ENCODE assay signal across 8 cellular contexts in the genomic region with DNA sequence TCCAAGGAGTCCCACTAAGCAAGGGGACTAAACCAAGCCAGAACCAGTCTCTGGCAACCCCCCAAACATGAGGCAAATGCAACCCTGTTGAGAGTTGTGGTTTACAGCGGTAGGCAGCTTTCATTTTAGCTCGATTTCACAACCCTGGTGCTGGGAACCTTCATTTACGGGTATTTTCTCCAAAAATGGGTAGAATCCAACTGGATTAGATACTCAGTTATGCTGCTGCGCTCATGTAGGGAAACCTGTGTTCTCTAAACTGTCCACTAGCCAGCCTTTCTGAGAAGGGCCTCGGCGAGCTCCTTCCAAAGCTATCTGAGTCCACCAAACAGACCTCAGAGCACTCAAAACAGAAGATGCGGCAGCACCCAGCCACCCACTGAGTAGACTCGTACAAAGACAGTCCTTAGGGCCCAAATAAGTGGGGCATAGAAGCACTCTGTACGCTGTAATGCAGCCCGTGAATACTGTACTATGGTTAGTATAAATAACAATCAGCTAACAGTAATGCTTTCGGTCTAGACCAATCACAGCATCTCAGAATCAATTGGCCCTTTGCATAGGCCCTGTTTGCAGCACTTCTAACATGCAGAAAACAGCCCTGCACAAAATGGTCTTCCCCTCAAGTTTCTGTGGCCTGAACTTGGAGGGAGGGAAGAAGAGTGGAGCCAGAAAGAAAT.
A peak's percentile ranks its signal among the peaks of the same experiment; 100 is the strongest.
DNase-seq lines count a peak whose midpoint lies in the region; ATAC-seq and TF ChIP-seq lines count a peak whose summit lies in the region.

No MANE protein-coding gene starts in this region.

- BruUV-seq in Caco-2 (replicated peaks; lab: Mats Ljungman, UMichigan): no TSS peak

- no peaks in the 10 kb centered on the region for H3K9me3 ChIP-seq in muscle layer of duodenum (ENCODE audit: control insufficient read depth in 1 of 2, low read length in 2 of 2)
- no peaks in the 10 kb centered on the region for H3K9me3 ChIP-seq in Caco-2

- DNase-seq in AG08395 (ENCODE audit: low spot score): peak; percentile 64
- no peak for DNase-seq in Caco-2
- DNase-seq in mesendoderm: no peak
- no peak for DNase-seq in DMS 273 treated with DMSO at 0.1 percent for 48 hours (lab: John Stamatoyannopoulos, UW)

- no peak overlapping the region for H4K8ac ChIP-seq in mesendoderm (ENCODE audit: low read depth, low read length)

- no peak overlapping the region for H2BK120ac ChIP-seq in mesendoderm (ENCODE audit: low read depth, low read length)

- H3K4me2 ChIP-seq in mesendoderm (ENCODE audit: low read length): no peak overlapping the region

- ATAC-seq in GM19351 (IDR thresholded peaks at IDR 0.05; ENCODE audit: unreplicated experiment) (peak; percentile 64), HG03457 (IDR thresholded peaks at IDR 0.05; ENCODE audit: unreplicated experiment) (peak; percentile 27)

- CTCF ChIA-PET in Caco-2 (lab: Charles Lee): no interaction called here

- H3K9me3 Mint-ChIP-seq in activated naive CD4-positive, alpha-beta T cell treated with anti-CD3 and anti-CD28 coated beads, Interleukin-2, amount 50 U/mL, for 24 hours: peaks cover 3% of the 10 kb centered on the region
- no peaks in the 10 kb centered on the region for H3K9me3 Mint-ChIP-seq in Caco-2 (ENCODE audit: unreplicated experiment)

- no peak overlapping the region for H3K56ac ChIP-seq in mesendoderm (ENCODE audit: low read length)

- no peak overlapping the region for H3K23ac ChIP-seq in mesendoderm (ENCODE audit: low read length)

- H3K27ac ChIP-seq in muscle layer of duodenum (ENCODE audit: low read length) (peak overlapping the region; percentile 47), mesendoderm (ENCODE audit: low read depth, low read length) (no peak overlapping the region)

- H3K27me3 Mint-ChIP-seq in activated naive CD4-positive, alpha-beta T cell treated with anti-CD3 and anti-CD28 coated beads, Interleukin-2, amount 50 U/mL, for 24 hours: no peaks in the 10 kb centered on the region
- peaks cover 9% of the 10 kb centered on the region for H3K27me3 Mint-ChIP-seq in Caco-2 (ENCODE audit: insufficient read depth, unreplicated experiment)

- H3K27ac Mint-ChIP-seq in activated naive CD4-positive, alpha-beta T cell treated with anti-CD3 and anti-CD28 coated beads, Interleukin-2, amount 50 U/mL, for 24 hours: peak overlapping the region; percentile 99
- H3K27ac Mint-ChIP-seq in Caco-2 (ENCODE audit: unreplicated experiment): no peak overlapping the region

- POLR2A ChIA-PET in Caco-2 (lab: Charles Lee): no interaction called here

- peaks cover 0 to 28% of the 10 kb centered on the region in 2 donors for H3K4me1 ChIP-seq in muscle layer of duodenum (ENCODE audit: control insufficient read depth in 1 of 2, insufficient read depth in 2 of 2, low read length in 2 of 2)
- H3K4me1 ChIP-seq in Caco-2: no peaks in the 10 kb centered on the region
- H3K4me1 ChIP-seq in mesendoderm (ENCODE audit: control insufficient read depth, low read depth, low read length): no peaks in the 10 kb centered on the region

- no peak overlapping the region for H2BK5ac ChIP-seq in mesendoderm (ENCODE audit: low read length)

- no peak overlapping the region for H3K9ac ChIP-seq in mesendoderm (ENCODE audit: low read length)

- H4K5ac ChIP-seq in mesendoderm (ENCODE audit: low read length): no peak overlapping the region

- peaks cover 99% of the 10 kb centered on the region for H3K4me1 Mint-ChIP-seq in activated naive CD4-positive, alpha-beta T cell treated with anti-CD3 and anti-CD28 coated beads, Interleukin-2, amount 50 U/mL, for 24 hours
- H3K4me1 Mint-ChIP-seq in Caco-2 (ENCODE audit: low read depth, unreplicated experiment): no peaks in the 10 kb centered on the region

- no peaks in the 10 kb centered on the region for H3K79me2 ChIP-seq in mesendoderm (ENCODE audit: control insufficient read depth, insufficient read depth, low read length)

- no peak overlapping the region for H3K18ac ChIP-seq in mesendoderm (ENCODE audit: low read length)

- H3K4me3 ChIP-seq in muscle layer of duodenum (ENCODE audit: low read depth in 1 of 2, low read length in 2 of 2): no peak overlapping the region
- no peak overlapping the region for H3K4me3 ChIP-seq in Caco-2 (ENCODE audit: low read depth, low read length)
- no peak overlapping the region for H3K4me3 ChIP-seq in mesendoderm (ENCODE audit: low read length)

- H3K4ac ChIP-seq in mesendoderm (ENCODE audit: low read depth, low read length): no peak overlapping the region

- H3K79me1 ChIP-seq in mesendoderm (ENCODE audit: low read length): no peaks in the 10 kb centered on the region

- WGBS in mesendoderm (ENCODE audit: extremely low coverage, insufficient coverage, low lambda C conversion rate): no CpG with 5 or more reads among the region's 11 CpGs

- intact Hi-C loops in Caco-2 (cut with micrococcal nuclease; ENCODE audit: unreplicated experiment): no loop called here

- H3K36me3 ChIP-seq in muscle layer of duodenum (ENCODE audit: control insufficient read depth in 1 of 2, insufficient read depth in 2 of 2, low read length in 2 of 2) (peaks cover 39 to 55% of the 10 kb centered on the region in 2 donors), Caco-2 (ENCODE audit: control insufficient read depth, insufficient read depth, low read length) (no peaks in the 10 kb centered on the region), mesendoderm (ENCODE audit: control insufficient read depth, insufficient read depth, low read length) (no peaks in the 10 kb centered on the region)

- TF ChIP-seq CTCF in Caco-2 (IDR thresholded peaks at IDR 0.05; ENCODE audit: insufficient read depth in 1 of 2, low read depth in 1 of 2, low read length in 1 of 2, severe bottlenecking in 1 of 2, unreplicated experiment in 1 of 2): no peak

- no peak overlapping the region for H2BK15ac ChIP-seq in mesendoderm (replicated peaks; ENCODE audit: low read depth)

- no peak overlapping the region for H2AK5ac ChIP-seq in mesendoderm (ENCODE audit: low read length)

- H3K36me3 Mint-ChIP-seq in activated naive CD4-positive, alpha-beta T cell treated with anti-CD3 and anti-CD28 coated beads, Interleukin-2, amount 50 U/mL, for 24 hours: peaks cover 64% of the 10 kb centered on the region
- H3K36me3 Mint-ChIP-seq in Caco-2 (ENCODE audit: insufficient read depth, unreplicated experiment): no peaks in the 10 kb centered on the region

- H3K4me3 Mint-ChIP-seq in activated naive CD4-positive, alpha-beta T cell treated with anti-CD3 and anti-CD28 coated beads, Interleukin-2, amount 50 U/mL, for 24 hours: peak overlapping the region; percentile 86
- no peak overlapping the region for H3K4me3 Mint-ChIP-seq in Caco-2 (ENCODE audit: unreplicated experiment)

- H3K27me3 ChIP-seq in muscle layer of duodenum (ENCODE audit: low read depth, low read length) (no peaks in the 10 kb centered on the region), Caco-2 (replicated peaks; ENCODE audit: control insufficient read depth, insufficient read depth, low read length) (no peaks in the 10 kb centered on the region), mesendoderm (ENCODE audit: insufficient read depth, low read length, poor library complexity) (no peaks in the 10 kb centered on the region)
